ENCODE assay signal across 9 cellular contexts in the genomic region with DNA sequence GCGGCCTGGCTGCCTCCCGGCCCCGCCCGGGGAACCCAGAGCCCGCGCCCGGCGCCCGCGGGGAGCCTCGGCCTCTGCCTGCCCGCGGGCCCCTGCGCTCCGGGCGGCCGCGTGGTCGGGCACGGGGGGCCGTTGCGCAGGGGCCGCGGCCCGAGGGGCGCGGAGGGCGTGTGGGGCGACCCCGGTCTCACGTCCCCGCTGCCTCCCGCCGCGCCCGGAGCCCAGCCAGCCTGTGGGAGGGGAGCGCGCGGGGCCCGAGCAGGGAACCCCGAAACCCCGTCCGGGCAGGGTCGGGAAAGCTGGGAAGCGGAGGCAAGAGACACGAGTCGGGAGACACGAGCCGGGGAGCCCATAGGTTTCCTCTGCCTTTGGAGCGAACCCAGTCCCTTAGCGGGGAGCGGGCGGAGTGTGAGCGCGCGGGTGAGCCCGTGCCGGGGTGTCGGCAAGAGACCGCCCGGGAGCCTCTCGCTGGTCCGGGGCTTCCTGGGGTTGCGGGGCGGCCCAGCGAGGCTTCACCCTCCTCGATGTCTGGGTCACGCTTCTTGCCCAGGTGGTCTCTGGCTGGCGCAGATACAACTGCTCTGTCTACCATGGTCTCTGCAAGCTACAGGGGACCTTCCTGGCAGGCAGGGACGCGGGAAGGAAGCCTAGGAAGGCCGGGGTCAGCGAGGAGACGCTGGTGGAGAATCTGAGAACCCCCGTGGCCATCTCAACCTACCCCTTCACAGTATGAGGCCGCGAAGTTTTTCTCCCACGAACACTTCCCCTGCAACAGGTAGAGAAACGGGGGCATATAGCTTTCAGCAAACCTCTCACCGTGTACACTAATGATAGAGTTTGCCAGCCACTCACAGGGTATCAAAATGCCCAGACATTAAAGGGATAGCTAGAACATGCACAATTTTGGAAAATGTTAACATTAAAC. TPM values are rescaled to one million over a fixed set of nuclear protein-coding genes. Genes with fewer than 3 reads are reported as not detected.
DNase-seq lines count a peak whose midpoint lies in the region; ATAC-seq and TF ChIP-seq lines count a peak whose summit lies in the region.
"Had no signal": no experiment of that assay in that cellular context is flagged by ENCODE, and none has a peak within 500 bp of the region (broad histone marks: within the 10 kb centered on the region; RNA-seq: fewer than 3 reads in every experiment).

No MANE protein-coding gene starts in this region.

- DNase-seq in GM12865 (ENCODE audit: low read depth), result peak; percentile 38
- DNase-seq in activated CD8-positive, alpha-beta memory T cell treated with anti-CD3 and anti-CD28 coated beads, Interleukin-2, amount 10 ng/mL, durations not matched to agents 7 days and 5 days, result no peak
- DNase-seq in foreskin melanocyte, result peak; percentile 13
- peak; percentile 63 for DNase-seq in retina
- DNase-seq in iPS-NIHi7 (ENCODE audit: extremely low spot score), result no peak
- DNase-seq in nucleus accumbens (lab: John Stamatoyannopoulos, UW), result no peak

- H3K27ac Mint-ChIP-seq in activated CD8-positive, alpha-beta memory T cell treated with anti-CD3 and anti-CD28 coated beads, Interleukin-2, amount 10 ng/mL, durations not matched to agents 7 days and 5 days, result no peak overlapping the region

- H3K4me1 Mint-ChIP-seq in activated CD8-positive, alpha-beta memory T cell treated with anti-CD3 and anti-CD28 coated beads, Interleukin-2, amount 10 ng/mL, durations not matched to agents 7 days and 5 days, result peaks cover 26% of the 10 kb centered on the region

- peak overlapping the region; percentile 60 for H3K4me3 Mint-ChIP-seq in activated CD8-positive, alpha-beta memory T cell treated with anti-CD3 and anti-CD28 coated beads, Interleukin-2, amount 10 ng/mL, durations not matched to agents 7 days and 5 days

- peaks cover 78% of the 10 kb centered on the region for H3K27me3 Mint-ChIP-seq in activated CD8-positive, alpha-beta memory T cell treated with anti-CD3 and anti-CD28 coated beads, Interleukin-2, amount 10 ng/mL, durations not matched to agents 7 days and 5 days

- CTCF ChIA-PET in activated CD8-positive, alpha-beta memory T cell treated with anti-CD3 and anti-CD28 coated beads, Interleukin-2, amount 10 ng/mL, durations not matched to agents 7 days and 5 days (lab: Charles Lee), result interaction anchor here (0.6 to 11.2 kb wide), 2 partner anchors 88 to 570 kb away, joined by 3 to 289 read pairs; no protein-coding TSS in a partner anchor

- no peaks in the 10 kb centered on the region for H3K9me3 Mint-ChIP-seq in activated CD8-positive, alpha-beta memory T cell treated with anti-CD3 and anti-CD28 coated beads, Interleukin-2, amount 10 ng/mL, durations not matched to agents 7 days and 5 days (ENCODE audit: low read depth)

- H3K36me3 Mint-ChIP-seq in activated CD8-positive, alpha-beta memory T cell treated with anti-CD3 and anti-CD28 coated beads, Interleukin-2, amount 10 ng/mL, durations not matched to agents 7 days and 5 days, result no peaks in the 10 kb centered on the region

- TF ChIP-seq CTCF in GM12865 (IDR thresholded peaks at IDR 0.05; ENCODE audit: insufficient read depth, low read depth, low read length, missing control alignments), result no peak

- ATAC-seq in HG02981 (IDR thresholded peaks at IDR 0.05; ENCODE audit: unreplicated experiment) (peak; percentile 11), GM21447 (IDR thresholded peaks at IDR 0.05; ENCODE audit: unreplicated experiment) (no peak)
- peak; percentile 12 for ATAC-seq in activated CD8-positive, alpha-beta memory T cell treated with anti-CD3 and anti-CD28 coated beads, Interleukin-2, amount 10 ng/mL, durations not matched to agents 7 days and 5 days

- peak overlapping the region; percentile 88 for H3K4me3 ChIP-seq in GM12865 (ENCODE audit: low read depth, low read length)

RNA-seq across cellular contexts. Expression of gene LRRK1, which starts 0.6 kb away (rescaled TPM):
- 1 to 10 TPM; 1.2 to 1.9 TPM for total RNA-seq in activated CD8-positive, alpha-beta memory T cell treated with anti-CD3 and anti-CD28 coated beads, Interleukin-2, amount 10 ng/mL, durations not matched to agents 7 days and 5 days

RNA-seq across cellular contexts. Expression of gene ALDH1A3, which starts 40.1 kb away (rescaled TPM):
- not detected for total RNA-seq in activated CD8-positive, alpha-beta memory T cell treated with anti-CD3 and anti-CD28 coated beads, Interleukin-2, amount 10 ng/mL, durations not matched to agents 7 days and 5 days
- total RNA-seq: activated CD8-positive, alpha-beta memory T cell treated with anti-CD3 and anti-CD28 coated beads for 36 hours had no signal

Comparison
In these comparisons a context has a peak if more than half of its experiments do, and no peak if none do; other contexts are left out.
1. DNase-seq: peak in GM12865 (single experiment), foreskin melanocyte (single experiment) and retina (single experiment); none in activated CD8-positive, alpha-beta memory T cell treated with anti-CD3 and anti-CD28 coated beads, Interleukin-2, amount 10 ng/mL, durations not matched to agents 7 days and 5 days (single experiment), iPS-NIHi7 (single experiment) and nucleus accumbens (0 of 56).